11 cellular contexts compared by ENCODE assay signal in genomic region chr3:47473391-47473790, GRCh38. TPM values are rescaled to one million over a fixed set of nuclear protein-coding genes. Genes with fewer than 3 reads are reported as not detected.
DNase-seq lines count a peak whose midpoint lies in the region; ATAC-seq and TF ChIP-seq lines count a peak whose summit lies in the region.
"Had no signal": no experiment of that assay in that cellular context is flagged by ENCODE, and none has a peak within 500 bp of the region (broad histone marks: within the 10 kb centered on the region; RNA-seq: fewer than 3 reads in every experiment).

No MANE protein-coding gene starts in this region.

- CTCF ChIA-PET in activated CD8-positive, alpha-beta memory T cell treated with anti-CD3 and anti-CD28 coated beads, Interleukin-2, amount 10 ng/mL, durations not matched to agents 7 days and 5 days (lab: Charles Lee): interaction anchor here (2.0 kb wide), 1 partner anchor 52 kb away, joined by 6 read pairs; no protein-coding TSS in a partner anchor
- CTCF ChIA-PET in T-cell (lab: Charles Lee): interaction anchor here in 1 of 2 donors (0.9 kb wide), 1 partner anchor 52 kb away, joined by 3 read pairs; no protein-coding TSS in a partner anchor

- TF ChIP-seq CTCF in epithelial cell of esophagus (IDR thresholded peaks at IDR 0.05; ENCODE audit: insufficient read depth, low read depth, low read length, missing control alignments) (no peak), thyroid gland (IDR thresholded peaks at IDR 0.05) (no peak)

- H3K27me3 Mint-ChIP-seq in activated CD8-positive, alpha-beta memory T cell treated with anti-CD3 and anti-CD28 coated beads, Interleukin-2, amount 10 ng/mL, durations not matched to agents 7 days and 5 days: no peaks in the 10 kb centered on the region
- no peaks in the 10 kb centered on the region for H3K27me3 Mint-ChIP-seq in T-cell

- no peaks in the 10 kb centered on the region for H3K9me3 Mint-ChIP-seq in activated CD8-positive, alpha-beta memory T cell treated with anti-CD3 and anti-CD28 coated beads, Interleukin-2, amount 10 ng/mL, durations not matched to agents 7 days and 5 days (ENCODE audit: low read depth)
- no peaks in the 10 kb centered on the region for H3K9me3 Mint-ChIP-seq in T-cell

- intact Hi-C loops in thyroid gland (cut with DNase I): no loop called here

- POLR2A ChIA-PET in T-cell (lab: Charles Lee): no interaction called here

- H3K4me3 ChIP-seq in epithelial cell of esophagus (ENCODE audit: low read length): no peak overlapping the region
- no peak overlapping the region for H3K4me3 ChIP-seq in thyroid gland (replicated peaks in 1 of 3)

- H3K36me3 ChIP-seq in thyroid gland: no peaks in the 10 kb centered on the region
- H3K36me3 ChIP-seq: brain microvascular endothelial cell had no signal

- H3K36me3 Mint-ChIP-seq in activated CD8-positive, alpha-beta memory T cell treated with anti-CD3 and anti-CD28 coated beads, Interleukin-2, amount 10 ng/mL, durations not matched to agents 7 days and 5 days: peaks cover 15% of the 10 kb centered on the region
- peaks cover 10% of the 10 kb centered on the region for H3K36me3 Mint-ChIP-seq in T-cell

- no peak for DNase-seq in activated CD8-positive, alpha-beta memory T cell treated with anti-CD3 and anti-CD28 coated beads, Interleukin-2, amount 10 ng/mL, durations not matched to agents 7 days and 5 days
- DNase-seq in activated CD8-positive, alpha-beta memory T cell treated with anti-CD3 and anti-CD28 coated beads, Interleukin-2, amount 50 U/mL, for 48 hours: no peak
- DNase-seq in T-cell (no peak), epithelial cell of esophagus (ENCODE audit: low read depth) (peak; percentile 75), renal cortical epithelial cell (ENCODE audit: low read depth) (peak; percentile 30), thyroid gland (no peak)
- DNase-seq: brain microvascular endothelial cell, NCI-H1436 had no signal

- no peak for ATAC-seq in activated CD8-positive, alpha-beta memory T cell treated with anti-CD3 and anti-CD28 coated beads, Interleukin-2, amount 10 ng/mL, durations not matched to agents 7 days and 5 days
- ATAC-seq in T-cell (replicated peaks in 1 of 4): no peak
- ATAC-seq in HG03439 (IDR thresholded peaks at IDR 0.05; ENCODE audit: unreplicated experiment): no peak
- ATAC-seq in GM19467 (IDR thresholded peaks at IDR 0.05; ENCODE audit: unreplicated experiment): no peak

- no peaks in the 10 kb centered on the region for H3K27me3 ChIP-seq in thyroid gland
- H3K27me3 ChIP-seq: brain microvascular endothelial cell had no signal

- TF ChIP-seq POLR2A in thyroid gland (IDR thresholded peaks at IDR 0.05): no peak

- WGBS in thyroid gland, 2 donors: 34 to 52% methylated on average over 3 of the region's 3 CpGs

- H3K4me1 ChIP-seq in thyroid gland: peaks cover 24 to 38% of the 10 kb centered on the region in 2 donors

- H3K27ac Mint-ChIP-seq in activated CD8-positive, alpha-beta memory T cell treated with anti-CD3 and anti-CD28 coated beads, Interleukin-2, amount 10 ng/mL, durations not matched to agents 7 days and 5 days: peak overlapping the region; percentile 17
- H3K27ac Mint-ChIP-seq in T-cell: peak overlapping the region in 1 of 2 donors; percentile 7

- H3K4me3 Mint-ChIP-seq in activated CD8-positive, alpha-beta memory T cell treated with anti-CD3 and anti-CD28 coated beads, Interleukin-2, amount 10 ng/mL, durations not matched to agents 7 days and 5 days: peak overlapping the region; percentile 36
- H3K4me3 Mint-ChIP-seq in T-cell: peak overlapping the region; percentile 59 to 97 (median 72)

- no peak overlapping the region for H3K27ac ChIP-seq in thyroid gland
- H3K27ac ChIP-seq: brain microvascular endothelial cell, epithelial cell of prostate had no signal

- peaks cover 35% of the 10 kb centered on the region for H3K4me1 Mint-ChIP-seq in activated CD8-positive, alpha-beta memory T cell treated with anti-CD3 and anti-CD28 coated beads, Interleukin-2, amount 10 ng/mL, durations not matched to agents 7 days and 5 days
- peaks cover 43 to 48% (median 47%) of the 10 kb centered on the region in 3 donors for H3K4me1 Mint-ChIP-seq in T-cell

- H3K9me3 ChIP-seq in thyroid gland: no peaks in the 10 kb centered on the region

RNA-seq across cellular contexts. Expression of gene SCAP, which starts 2.4 kb away (rescaled TPM):
- total RNA-seq in activated CD8-positive, alpha-beta memory T cell treated with anti-CD3 and anti-CD28 coated beads, Interleukin-2, amount 10 ng/mL, durations not matched to agents 7 days and 5 days: 10 to 100 TPM; 65.5 to 69.2 TPM
- total RNA-seq in T-cell (100 to 1,000 TPM in 2 of 5 donors, 10 to 100 TPM in 3; 86.6 to 108 (median 95.3) TPM), renal cortical epithelial cell (37.9 and 91.4 TPM in 2 replicates), thyroid gland (100 to 1,000 TPM in 1 of 4 donors, 10 to 100 TPM in 3; 56.8 to 102 (median 88.8) TPM)

RNA-seq across cellular contexts. Expression of gene ELP6, which starts 40.1 kb away (rescaled TPM):
- 10 to 100 TPM; 46.6 to 48.8 TPM for total RNA-seq in activated CD8-positive, alpha-beta memory T cell treated with anti-CD3 and anti-CD28 coated beads, Interleukin-2, amount 10 ng/mL, durations not matched to agents 7 days and 5 days
- total RNA-seq in T-cell (10 to 100 TPM; 22.3 to 31.4 (median 27.2) TPM), renal cortical epithelial cell (17.4 and 29.2 TPM in 2 replicates), thyroid gland (10 to 100 TPM; 25.3 to 42.7 (median 35.5) TPM)

Comparison
In these comparisons a context has a peak if more than half of its experiments do, and no peak if none do; other contexts are left out.
1. DNase-seq: peak in epithelial cell of esophagus (single experiment) and renal cortical epithelial cell (single experiment); none in activated CD8-positive, alpha-beta memory T cell treated with anti-CD3 and anti-CD28 coated beads, Interleukin-2, amount 10 ng/mL, durations not matched to agents 7 days and 5 days (single experiment), activated CD8-positive, alpha-beta memory T cell treated with anti-CD3 and anti-CD28 coated beads, Interleukin-2, amount 50 U/mL, for 48 hours (single experiment), T-cell (0 of 34) and thyroid gland (0 of 2).